Comparison of ENCODE assay signal across 1 cellular context in genomic region chr2:32356735-32357544, GRCh38.
TF ChIP-seq lines count a peak whose summit lies in the region.

Gene BIRC6, plus strand, starts transcription at chr2:32357023. Its CDS starts 139 bp downstream, at chr2:32357162.

TF ChIP-seq in HepG2, 621 proteins besides CTCF, POLR2A, EP300 and RAD21 (continued from another document and continues in another):
- peak; percentile 82 for TF ChIP-seq PRDM10 (CRISPR knock-in tag; IDR thresholded peaks at IDR 0.05; ENCODE audit: low read depth)
- TF ChIP-seq ZNF292 (CRISPR knock-in tag; IDR thresholded peaks at IDR 0.05; ENCODE audit: borderline replicate concordance, low read depth): peak; percentile 81
- peak; percentile 59 for TF ChIP-seq MEIS2 (CRISPR knock-in tag; IDR thresholded peaks at IDR 0.05)
- 0 out of 2 replicates have a peak, but pooled peaks have one; percentile 11 for TF ChIP-seq ZNF841 (CRISPR knock-in tag; IDR thresholded peaks at IDR 0.05; ENCODE audit: borderline replicate concordance)
- TF ChIP-seq ZNF12 (CRISPR knock-in tag; IDR thresholded peaks at IDR 0.05): peak; percentile 8; the same call in 1 of the 2 replicates
- TF ChIP-seq ZXDC (CRISPR knock-in tag; IDR thresholded peaks at IDR 0.05): peak; percentile 86; the same call in 1 of the 2 replicates
- peak; percentile 33; the same call in 1 of the 2 replicates for TF ChIP-seq SRF (IDR thresholded peaks at IDR 0.05; ENCODE audit: low read depth, low read length)
- TF ChIP-seq TCF12 (IDR thresholded peaks at IDR 0.05): no peak
- TF ChIP-seq TCF12 (CRISPR knock-in tag; IDR thresholded peaks at IDR 0.05): peak; percentile 94
- peak; percentile 73 for TF ChIP-seq ZNF552 (CRISPR knock-in tag; IDR thresholded peaks at IDR 0.05; ENCODE audit: borderline replicate concordance)
- TF ChIP-seq HCFC1 (IDR thresholded peaks at IDR 0.05; ENCODE audit: low read depth, low read length): peak; percentile 61; the same call in 1 of the 2 replicates
- TF ChIP-seq FOXM1 (CRISPR knock-in tag; IDR thresholded peaks at IDR 0.05): peak; percentile 70; the same call in 1 of the 2 replicates
- peak; percentile 97 for TF ChIP-seq ZNF710 (CRISPR knock-in tag; IDR thresholded peaks at IDR 0.05; ENCODE audit: borderline replicate concordance)
- peak; percentile 90; the same call in 1 of the 2 replicates for TF ChIP-seq ZNF318 (CRISPR knock-in tag; IDR thresholded peaks at IDR 0.05)
- no peak for TF ChIP-seq GTF2F1 (IDR thresholded peaks at IDR 0.05; ENCODE audit: low read length)
- TF ChIP-seq GZF1 (CRISPR knock-in tag; IDR thresholded peaks at IDR 0.05): 0 out of 2 replicates have a peak, but pooled peaks have one; percentile 89
- peak; percentile 82; the same call in 1 of the 2 replicates for TF ChIP-seq ZNF703 (CRISPR knock-in tag; IDR thresholded peaks at IDR 0.05; ENCODE audit: borderline replicate concordance)
- TF ChIP-seq SRY (CRISPR knock-in tag; IDR thresholded peaks at IDR 0.05): peak; percentile 51
- TF ChIP-seq TP53 (CRISPR knock-in tag; conservative IDR thresholded peaks at IDR 0.05): 0 out of 2 replicates have a peak, but pooled peaks have one; percentile 62
- peak; percentile 65; the same call in 1 of the 2 replicates for TF ChIP-seq ZNF766 (CRISPR knock-in tag; IDR thresholded peaks at IDR 0.05; ENCODE audit: borderline replicate concordance)
- peak; percentile 72; the same call in 1 of the 2 replicates for TF ChIP-seq ZNF263 (CRISPR knock-in tag; IDR thresholded peaks at IDR 0.05)
- TF ChIP-seq RAD51 (IDR thresholded peaks at IDR 0.05; ENCODE audit: borderline replicate concordance): no peak
- TF ChIP-seq HNF1A (IDR thresholded peaks at IDR 0.05; ENCODE audit: low read depth): no peak
- TF ChIP-seq HNF1A (CRISPR knock-in tag; IDR thresholded peaks at IDR 0.05; ENCODE audit: borderline replicate concordance): peak; percentile 73
- TF ChIP-seq ZNF280D (CRISPR knock-in tag; IDR thresholded peaks at IDR 0.05): no peak; the same call in 1 of the 2 replicates
- TF ChIP-seq ZNF775 (CRISPR knock-in tag; IDR thresholded peaks at IDR 0.05; ENCODE audit: borderline replicate concordance): peak; percentile 84
- TF ChIP-seq ARNT (IDR thresholded peaks at IDR 0.05): no peak
